Comparison of ENCODE assay signal across 8 cellular contexts in the genomic region with DNA sequence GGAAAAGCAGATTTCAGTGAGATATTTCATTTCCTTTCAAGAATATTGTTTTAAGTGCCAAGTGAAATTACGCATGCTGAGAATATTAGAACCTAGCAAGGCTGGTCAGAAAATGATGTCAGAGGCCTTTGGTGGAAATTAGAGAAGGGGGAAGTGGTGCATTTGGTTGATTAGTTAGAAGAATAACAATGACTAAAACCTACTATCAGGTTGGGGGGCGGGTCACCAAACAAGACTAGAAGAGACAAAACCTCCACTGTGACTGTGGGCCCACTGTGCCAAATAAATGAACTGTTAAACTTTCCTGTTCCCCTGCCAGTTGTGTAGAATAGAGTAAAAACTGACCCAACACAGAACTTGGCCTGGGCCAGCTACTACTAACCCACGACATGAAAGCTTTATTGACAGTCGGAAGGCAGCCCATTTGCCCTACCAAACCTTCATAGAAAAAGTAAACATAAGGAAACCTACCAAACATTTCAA. TPM values are rescaled to one million over a fixed set of nuclear protein-coding genes. Genes with fewer than 3 reads are reported as not detected.
DNase-seq lines count a peak whose midpoint lies in the region; ATAC-seq and TF ChIP-seq lines count a peak whose summit lies in the region.

No MANE protein-coding gene starts in this region.

- peak overlapping the region; percentile 79 for H3K9ac ChIP-seq in Loucy (ENCODE audit: low read depth, low read length, poor library complexity, severe bottlenecking)

- H4K20me1 ChIP-seq in Loucy (ENCODE audit: insufficient read depth, low read length, poor library complexity, severe bottlenecking): peaks cover 61% of the 10 kb centered on the region

- 65% methylated on average over 4 of the region's 4 CpGs for whole genome bisulfite sequencing in urinary bladder

- H3F3A ChIP-seq in Loucy (ENCODE audit: low read depth): no peaks in the 10 kb centered on the region

- peaks cover 64% of the 10 kb centered on the region for H3K4me1 ChIP-seq in Loucy (ENCODE audit: insufficient read depth, low read length, poor library complexity, severe bottlenecking)
- no peaks in the 10 kb centered on the region for H3K4me1 ChIP-seq in urinary bladder (ENCODE audit: insufficient read depth)

- H3K9me3 ChIP-seq in Loucy (ENCODE audit: insufficient read depth, low read depth, low read length): no peaks in the 10 kb centered on the region

- peak overlapping the region; percentile 90 for H3K4me2 ChIP-seq in Loucy (ENCODE audit: low read depth, low read length, poor library complexity, severe bottlenecking)

- H3K79me2 ChIP-seq in Loucy (ENCODE audit: insufficient read depth, low read length): peaks cover 73% of the 10 kb centered on the region

- H3K4me3 ChIP-seq in Loucy (ENCODE audit: low read length, poor library complexity, severe bottlenecking) (peak overlapping the region; percentile 81), urinary bladder (ENCODE audit: low read depth, low read length) (peak overlapping the region; percentile 2)

- ATAC-seq in HG02588 (IDR thresholded peaks at IDR 0.05; ENCODE audit: unreplicated experiment): no peak

- H3K27me3 Mint-ChIP-seq in brain: peaks cover 17% of the 10 kb centered on the region

- H3K36me3 Mint-ChIP-seq in brain: peaks cover 7% of the 10 kb centered on the region

- H3K27ac ChIP-seq in urinary bladder (ENCODE audit: low read depth): no peak overlapping the region

- H3K9me2 ChIP-seq in Loucy (replicated peaks; ENCODE audit: low read depth, low read length): no peaks in the 10 kb centered on the region

- H3K36me3 ChIP-seq in Loucy (ENCODE audit: insufficient read depth, low read length) (no peaks in the 10 kb centered on the region), urinary bladder (ENCODE audit: insufficient read depth) (no peaks in the 10 kb centered on the region)

- H3K9me3 Mint-ChIP-seq in brain: no peaks in the 10 kb centered on the region

- CTCF ChIA-PET in GM10248 (lab: Yijun Ruan, JAX): interaction anchor here (1.5 to 1.7 kb wide), 2 partner anchors 19 to 26 kb away, joined by 4 to 5 read pairs; no protein-coding TSS in a partner anchor

- H2AFZ ChIP-seq in Loucy (ENCODE audit: low read length): no peak overlapping the region

- no peaks in the 10 kb centered on the region for H3K27me3 ChIP-seq in Loucy (ENCODE audit: insufficient read depth, low read length, poor library complexity, severe bottlenecking)

- DNase-seq in GM10248 (ENCODE audit: extremely low spot score) (peak; percentile 60), medulla oblongata (ENCODE audit: extremely low spot score) (peak; percentile 40), occipital lobe (lab: John Stamatoyannopoulos, UW) (no peak), OCI-M2 (lab: John Stamatoyannopoulos, UW; ENCODE audit: unreplicated experiment) (no peak)

- peak overlapping the region; percentile 97 to 100 (median 99) for H3K4me3 Mint-ChIP-seq in brain

- no peak for TF ChIP-seq CTCF in GM10248 (IDR thresholded peaks at IDR 0.05; ENCODE audit: control extremely low read depth, extremely low read depth, low read depth, missing control alignments)
- no peak for TF ChIP-seq CTCF in Loucy (conservative IDR thresholded peaks at IDR 0.05; ENCODE audit: low read length)
- TF ChIP-seq CTCF in brain (conservative IDR thresholded peaks at IDR 0.05): no peak

- H3K27ac Mint-ChIP-seq in brain: peak overlapping the region; percentile 94 to 98 (median 96)

- POLR2A ChIA-PET in GM10248 (lab: Yijun Ruan, JAX): no interaction called here

- H3K4me1 Mint-ChIP-seq in brain: peaks cover 65% of the 10 kb centered on the region

RNA-seq across cellular contexts. Expression of a gene that starts 2.9 kb away (rescaled TPM):
- polyA plus RNA-seq in brain (ENCODE audit: insufficient read depth, low read depth, low replicate concordance) (14.9 TPM), urinary bladder (13.6 TPM)
- total RNA-seq in urinary bladder (78.7 TPM), occipital lobe (251 TPM)

Comparison
In these comparisons a context has a peak if more than half of its experiments do, and no peak if none do; other contexts are left out.
1. DNase-seq: peak in GM10248 (single experiment) and medulla oblongata (single experiment); none in occipital lobe (single experiment) and OCI-M2 (single experiment).